14 cellular contexts compared by ENCODE assay signal in the genomic region with DNA sequence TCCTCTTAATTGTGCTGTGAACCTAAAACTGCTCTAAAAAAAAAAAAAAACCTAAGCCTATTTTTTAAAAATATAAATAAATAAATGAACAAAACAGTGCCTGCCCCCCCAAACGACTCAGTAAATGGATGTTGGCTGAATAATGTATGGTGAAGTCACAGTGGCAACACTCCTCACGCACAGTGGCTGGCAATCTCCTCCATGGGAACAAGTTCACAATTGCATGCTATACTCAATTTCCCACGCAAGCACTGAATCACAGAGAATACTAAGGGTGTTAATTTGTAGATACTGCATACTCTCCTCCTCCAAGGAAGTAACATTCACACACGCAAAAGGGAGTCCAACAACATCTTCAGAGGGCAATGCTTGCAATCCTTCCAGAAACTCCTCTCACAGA. TPM values are rescaled to one million over a fixed set of nuclear protein-coding genes. Genes with fewer than 3 reads are reported as not detected.
A peak's percentile ranks its signal among the peaks of the same experiment; 100 is the strongest.
DNase-seq lines count a peak whose midpoint lies in the region; TF ChIP-seq lines count a peak whose summit lies in the region.
"Had no signal": no experiment of that assay in that cellular context is flagged by ENCODE, and none has a peak within 500 bp of the region (broad histone marks: within the 10 kb centered on the region; RNA-seq: fewer than 3 reads in every experiment).

No MANE protein-coding gene starts in this region.

- H3K9me3 Mint-ChIP-seq in activated CD4-positive, alpha-beta memory T cell treated with anti-CD3 and anti-CD28 coated beads for 36 hours, result no peaks in the 10 kb centered on the region
- peaks cover 2% of the 10 kb centered on the region for H3K9me3 Mint-ChIP-seq in activated CD4-positive, alpha-beta memory T cell treated with anti-CD3 and anti-CD28 coated beads, Interleukin-2, amount 10 ng/mL, durations not matched to agents 7 days and 5 days
- H3K9me3 Mint-ChIP-seq in neural crest cell, result no peaks in the 10 kb centered on the region

- no peaks in the 10 kb centered on the region for H3K27me3 ChIP-seq in MG63
- H3K27me3 ChIP-seq in dorsolateral prefrontal cortex, result no peaks in the 10 kb centered on the region
- no peaks in the 10 kb centered on the region for H3K27me3 ChIP-seq in left ventricle myocardium inferior (ENCODE audit: low read depth)
- H3K27me3 ChIP-seq: BE2C, body of pancreas had no signal

- H3K4me2 ChIP-seq in OCI-LY7 (ENCODE audit: low read length), result no peak overlapping the region

- H3K4me1 Mint-ChIP-seq in activated CD4-positive, alpha-beta memory T cell treated with anti-CD3 and anti-CD28 coated beads for 36 hours (ENCODE audit: low read depth), result peaks cover 94% of the 10 kb centered on the region
- peaks cover 82% of the 10 kb centered on the region for H3K4me1 Mint-ChIP-seq in activated CD4-positive, alpha-beta memory T cell treated with anti-CD3 and anti-CD28 coated beads, Interleukin-2, amount 10 ng/mL, durations not matched to agents 7 days and 5 days
- peaks cover 33% of the 10 kb centered on the region for H3K4me1 Mint-ChIP-seq in neural crest cell

- BruUV-seq in OCI-LY7 (replicated peaks; lab: Mats Ljungman, UMichigan), result no TSS peak

- DNase-seq in activated CD4-positive, alpha-beta memory T cell treated with anti-CD3 and anti-CD28 coated beads for 36 hours, result no peak
- DNase-seq in activated CD4-positive, alpha-beta memory T cell treated with anti-CD3 and anti-CD28 coated beads, Interleukin-2, amount 10 ng/mL, durations not matched to agents 7 days and 5 days, result no peak
- DNase-seq in MG63 (peak; percentile 49), dorsolateral prefrontal cortex (peak in 4 of 10 donors; percentile 41 to 62 (median 44)), neural crest cell (ENCODE audit: low read depth, low spot score) (no peak), left ventricle myocardium inferior (no peak), midbrain (lab: John Stamatoyannopoulos, UW) (no peak), OCI-LY7 (ENCODE audit: low spot score) (no peak)
- DNase-seq: BE2C, glutamatergic neuron, NCI-H2171 treated with DMSO at 0.1 percent for 48 hours, NCI-H526 treated with DMSO at 0.1 percent for 48 hours had no signal

- peaks cover 6% of the 10 kb centered on the region for H3K36me3 Mint-ChIP-seq in activated CD4-positive, alpha-beta memory T cell treated with anti-CD3 and anti-CD28 coated beads for 36 hours
- H3K36me3 Mint-ChIP-seq in activated CD4-positive, alpha-beta memory T cell treated with anti-CD3 and anti-CD28 coated beads, Interleukin-2, amount 10 ng/mL, durations not matched to agents 7 days and 5 days (ENCODE audit: low read depth), result peaks cover 59% of the 10 kb centered on the region
- H3K36me3 Mint-ChIP-seq in neural crest cell (ENCODE audit: low read depth), result no peaks in the 10 kb centered on the region

- peaks cover 85% of the 10 kb centered on the region; the same call in 1 of the 2 replicates for H3K79me2 ChIP-seq in OCI-LY7 (ENCODE audit: insufficient read depth, low read depth, low read length)

- H3K9me3 ChIP-seq in MG63, result no peaks in the 10 kb centered on the region
- H3K9me3 ChIP-seq in left ventricle myocardium inferior (replicated peaks), result peaks cover 6% of the 10 kb centered on the region
- H3K9me3 ChIP-seq in OCI-LY7 (ENCODE audit: low read length), result peaks cover 16% of the 10 kb centered on the region
- H3K9me3 ChIP-seq: BE2C, body of pancreas had no signal

- H3K4me3 ChIP-seq in MG63, result no peak overlapping the region
- H3K4me3 ChIP-seq in dorsolateral prefrontal cortex, result peak overlapping the region in 1 of 59 donors; percentile 5
- H3K4me3 ChIP-seq in left ventricle myocardium inferior, result no peak overlapping the region
- H3K4me3 ChIP-seq in OCI-LY7 (ENCODE audit: low read depth, low read length, poor library complexity, severe bottlenecking), result no peak overlapping the region
- H3K4me3 ChIP-seq: body of pancreas, coronary artery had no signal

- POLR2A ChIA-PET in activated CD4-positive, alpha-beta memory T cell treated with anti-CD3 and anti-CD28 coated beads for 36 hours (lab: Charles Lee), result no interaction called here
- POLR2A ChIA-PET in activated CD4-positive, alpha-beta memory T cell treated with anti-CD3 and anti-CD28 coated beads, Interleukin-2, amount 10 ng/mL, durations not matched to agents 7 days and 5 days (lab: Charles Lee), result no interaction called here
- POLR2A ChIA-PET in OCI-LY7 (lab: Charles Lee), result interaction anchor here (1.3 kb wide), 1 partner anchor 11 kb away, joined by 3 read pairs; no protein-coding TSS in a partner anchor

- H3K27ac ChIP-seq in dorsolateral prefrontal cortex (peak overlapping the region in 47 of 59 donors; percentile 1 to 98 (median 91)), left ventricle myocardium inferior (replicated peaks) (no peak overlapping the region), OCI-LY7 (ENCODE audit: low read depth, low read length, poor library complexity, severe bottlenecking) (no peak overlapping the region)
- H3K27ac ChIP-seq: coronary artery had no signal

- H4K20me1 ChIP-seq in OCI-LY7 (ENCODE audit: insufficient read depth, low read length), result no peaks in the 10 kb centered on the region

- H3K27ac Mint-ChIP-seq in activated CD4-positive, alpha-beta memory T cell treated with anti-CD3 and anti-CD28 coated beads for 36 hours, result peak overlapping the region; percentile 60
- H3K27ac Mint-ChIP-seq in activated CD4-positive, alpha-beta memory T cell treated with anti-CD3 and anti-CD28 coated beads, Interleukin-2, amount 10 ng/mL, durations not matched to agents 7 days and 5 days, result no peak overlapping the region
- H3K27ac Mint-ChIP-seq in neural crest cell (ENCODE audit: unreplicated experiment), result peak overlapping the region; percentile 46

- intact Hi-C loops in activated CD4-positive, alpha-beta memory T cell treated with anti-CD3 and anti-CD28 coated beads for 36 hours (cut with micrococcal nuclease), result loop anchor here (5.0 kb wide), 1 partner anchor 116 kb away; no protein-coding TSS in a partner anchor
- intact Hi-C loops in dorsolateral prefrontal cortex (cut with DNase I) (loop anchor here in 1 of 2 donors (10.0 kb wide), 1 partner anchor 54 kb away; no protein-coding TSS in a partner anchor), left ventricle myocardium inferior (cut with micrococcal nuclease) (no loop called here), OCI-LY7 (cut with micrococcal nuclease; ENCODE audit: unreplicated experiment) (no loop called here)

- TF ChIP-seq CTCF in dorsolateral prefrontal cortex (IDR thresholded peaks at IDR 0.05 in 54 of 56, conservative IDR thresholded peaks at IDR 0.05 in 2 of 56; ENCODE audit: low read depth in 1 of 56, partially characterized antibody in 56 of 56) (no peak), neural crest cell (conservative IDR thresholded peaks at IDR 0.05) (no peak), left ventricle myocardium inferior (IDR thresholded peaks at IDR 0.05; ENCODE audit: borderline replicate concordance) (no peak), OCI-LY7 (conservative IDR thresholded peaks at IDR 0.05; ENCODE audit: low read length) (no peak)

- H2AFZ ChIP-seq in OCI-LY7 (ENCODE audit: low read length), result no peak overlapping the region

- no peaks in the 10 kb centered on the region for H3K9me2 ChIP-seq in OCI-LY7 (ENCODE audit: insufficient read depth, low read length)

- H3K36me3 ChIP-seq in MG63 (no peaks in the 10 kb centered on the region), left ventricle myocardium inferior (no peaks in the 10 kb centered on the region), OCI-LY7 (ENCODE audit: insufficient read depth, low read length) (peaks cover 63% of the 10 kb centered on the region)
- H3K36me3 ChIP-seq: BE2C had no signal

- H3K27me3 Mint-ChIP-seq in activated CD4-positive, alpha-beta memory T cell treated with anti-CD3 and anti-CD28 coated beads for 36 hours, result no peaks in the 10 kb centered on the region
- no peaks in the 10 kb centered on the region for H3K27me3 Mint-ChIP-seq in activated CD4-positive, alpha-beta memory T cell treated with anti-CD3 and anti-CD28 coated beads, Interleukin-2, amount 10 ng/mL, durations not matched to agents 7 days and 5 days
- no peaks in the 10 kb centered on the region for H3K27me3 Mint-ChIP-seq in neural crest cell (ENCODE audit: low read depth)

- no peak overlapping the region for H3K4me3 Mint-ChIP-seq in activated CD4-positive, alpha-beta memory T cell treated with anti-CD3 and anti-CD28 coated beads for 36 hours
- H3K4me3 Mint-ChIP-seq in activated CD4-positive, alpha-beta memory T cell treated with anti-CD3 and anti-CD28 coated beads, Interleukin-2, amount 10 ng/mL, durations not matched to agents 7 days and 5 days, result no peak overlapping the region
- H3K4me3 Mint-ChIP-seq in neural crest cell, result no peak overlapping the region

- CTCF ChIA-PET in activated CD4-positive, alpha-beta memory T cell treated with anti-CD3 and anti-CD28 coated beads for 36 hours (lab: Charles Lee), result interaction anchor here (0.6 kb wide), 2 partner anchors 26 to 79 kb away, joined by 3 read pairs; no protein-coding TSS in a partner anchor
- CTCF ChIA-PET in activated CD4-positive, alpha-beta memory T cell treated with anti-CD3 and anti-CD28 coated beads, Interleukin-2, amount 10 ng/mL, durations not matched to agents 7 days and 5 days (lab: Charles Lee), result interaction anchor here (1.1 kb wide), 1 partner anchor 14 kb away, joined by 3 read pairs; no protein-coding TSS in a partner anchor
- CTCF ChIA-PET in OCI-LY7 (lab: Charles Lee; ENCODE audit: unreplicated experiment), result no interaction called here

- H3K4me1 ChIP-seq in left ventricle myocardium inferior (peaks cover 70% of the 10 kb centered on the region), OCI-LY7 (ENCODE audit: insufficient read depth, low read length, poor library complexity, severe bottlenecking) (peaks cover 10% of the 10 kb centered on the region)

RNA-seq across cellular contexts. Expression of a gene that starts 47.5 kb away (rescaled TPM):
- 10 to 100 TPM; 42.8 to 48.0 TPM for total RNA-seq in activated CD4-positive, alpha-beta memory T cell treated with anti-CD3 and anti-CD28 coated beads for 36 hours
- total RNA-seq in activated CD4-positive, alpha-beta memory T cell treated with anti-CD3 and anti-CD28 coated beads, Interleukin-2, amount 10 ng/mL, durations not matched to agents 7 days and 5 days, result 10 to 100 TPM; 59.1 to 60.6 TPM
- total RNA-seq in MG63 (2014; rRNA removed; shearing (Covaris generic); ENCODE audit: low replicate concordance), result 4.8 and 5.5 TPM in 2 replicates
- 100 to 1,000 TPM in 2 of 120 experiments, 10 to 100 TPM in 118; 25.0 to 117 (median 44.7) TPM for total RNA-seq in dorsolateral prefrontal cortex
- total RNA-seq in neural crest cell, result 7.9 and 8.3 TPM in 2 replicates
- total RNA-seq in left ventricle myocardium inferior, result 12.2 TPM
- total RNA-seq in OCI-LY7 (2014; rRNA removed; shearing (Covaris generic)), result 21.6 and 31.2 TPM in 2 replicates
- total RNA-seq in OCI-LY7 (2022), result 87.9 and 92.1 TPM in 2 replicates

Comparison
In these comparisons a context has a peak if more than half of its experiments do, and no peak if none do; other contexts are left out.
1. H3K27ac ChIP-seq: peak in dorsolateral prefrontal cortex (47 of 59); none in left ventricle myocardium inferior (single experiment) and OCI-LY7 (single experiment).